Comparison of ENCODE assay signal across 18 cellular contexts in the genomic region with DNA sequence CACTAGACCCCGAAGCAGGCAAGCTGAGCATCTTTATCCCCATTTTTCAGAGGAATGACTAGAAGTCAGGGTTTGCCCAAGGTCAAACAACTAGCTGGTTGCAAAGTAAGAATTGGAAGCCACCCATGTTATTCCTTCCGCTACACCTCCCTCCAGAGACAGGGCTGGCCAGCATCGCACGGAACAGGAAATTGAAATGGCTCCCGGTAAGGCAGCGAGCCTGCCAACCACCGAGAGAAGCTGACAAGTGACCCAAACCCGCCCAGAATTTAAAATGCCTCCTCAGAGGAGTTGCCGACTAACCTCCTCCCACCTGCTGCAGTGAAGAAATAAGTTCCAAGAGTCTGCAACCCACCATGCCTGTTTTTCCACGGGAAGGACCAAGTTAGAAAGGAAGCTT.
DNase-seq lines count a peak whose midpoint lies in the region; ATAC-seq and TF ChIP-seq lines count a peak whose summit lies in the region.
"Had no signal": no experiment of that assay in that cellular context is flagged by ENCODE, and none has a peak within 500 bp of the region (broad histone marks: within the 10 kb centered on the region; RNA-seq: fewer than 3 reads in every experiment).

No MANE protein-coding gene starts in this region.

- TF ChIP-seq EP300 in gastroesophageal sphincter (IDR thresholded peaks at IDR 0.05): no peak

- no peaks in the 10 kb centered on the region for H3K9me3 ChIP-seq in gastroesophageal sphincter
- H3K9me3 ChIP-seq: upper lobe of left lung had no signal

- POLR2A ChIA-PET in activated CD8-positive, alpha-beta T cell treated with anti-CD3 and anti-CD28 coated beads for 36 hours (lab: Charles Lee): interaction anchor here (0.6 kb wide), 1 partner anchor 14 kb away, joined by 3 read pairs; no protein-coding TSS in a partner anchor

- in situ Hi-C loops in G401 (cut with HindIII; ENCODE audit: low sequenced_read_pairs): no loop called here

- H3K27ac Mint-ChIP-seq in activated CD8-positive, alpha-beta T cell treated with anti-CD3 and anti-CD28 coated beads for 36 hours: no peak overlapping the region

- H3K36me3 Mint-ChIP-seq in activated CD8-positive, alpha-beta T cell treated with anti-CD3 and anti-CD28 coated beads for 36 hours (ENCODE audit: low read depth): peaks cover 8% of the 10 kb centered on the region

- H3K27me3 Mint-ChIP-seq in activated CD8-positive, alpha-beta T cell treated with anti-CD3 and anti-CD28 coated beads for 36 hours: no peaks in the 10 kb centered on the region

- no peak overlapping the region for H3K27ac ChIP-seq in gastroesophageal sphincter
- H3K27ac ChIP-seq: PC-9, SK-N-MC, upper lobe of left lung had no signal

- H3K4me1 Mint-ChIP-seq in activated CD8-positive, alpha-beta T cell treated with anti-CD3 and anti-CD28 coated beads for 36 hours (ENCODE audit: low read depth): peaks cover 33% of the 10 kb centered on the region

- no peaks in the 10 kb centered on the region for H3K4me1 ChIP-seq in gastroesophageal sphincter
- H3K4me1 ChIP-seq: upper lobe of left lung had no signal

- H3K36me3 ChIP-seq in gastroesophageal sphincter: no peaks in the 10 kb centered on the region
- H3K36me3 ChIP-seq: upper lobe of left lung had no signal

- no peaks in the 10 kb centered on the region for H3K9me3 Mint-ChIP-seq in activated CD8-positive, alpha-beta T cell treated with anti-CD3 and anti-CD28 coated beads for 36 hours
- H3K9me3 Mint-ChIP-seq: central memory CD8-positive, alpha-beta T cell had no signal

- H3K4me3 Mint-ChIP-seq in activated CD8-positive, alpha-beta T cell treated with anti-CD3 and anti-CD28 coated beads for 36 hours: peak overlapping the region; percentile 25
- H3K4me3 Mint-ChIP-seq: central memory CD8-positive, alpha-beta T cell had no signal

- CTCF ChIA-PET in activated CD8-positive, alpha-beta T cell treated with anti-CD3 and anti-CD28 coated beads for 36 hours (lab: Charles Lee): interaction anchor here (0.8 to 1.9 kb wide), 4 partner anchors 13 to 315 kb away, joined by 3 to 6 read pairs (median 4); no protein-coding TSS in a partner anchor

- DNase-seq in G401 (ENCODE audit: low spot score) (peak; percentile 97), pons (ENCODE audit: low spot score) (peak; percentile 14), amniotic stem cell (lab: John Stamatoyannopoulos, UW) (no peak), NCI-H2029 (lab: John Stamatoyannopoulos, UW) (no peak), putamen (ENCODE audit: low spot score) (no peak)
- peak; percentile 22 for DNase-seq in activated CD8-positive, alpha-beta T cell treated with anti-CD3 and anti-CD28 coated beads for 36 hours
- DNase-seq: activated CD4-positive, alpha-beta T cell treated with anti-CD3 and anti-CD28 coated beads, Interleukin-2, amount 50 U/mL, for 4 hours; foreskin melanocyte; NCI-H1436; NCI-H2171 treated with DMSO at 0.1 percent for 48 hours; NCI-H82; PC-9; stimulated activated naive CD4-positive, alpha-beta T cell; upper lobe of left lung had no signal

- intact Hi-C loops in activated CD8-positive, alpha-beta T cell treated with anti-CD3 and anti-CD28 coated beads for 36 hours (cut with micrococcal nuclease): no loop called here

- TF ChIP-seq POLR2A in gastroesophageal sphincter (IDR thresholded peaks at IDR 0.05): no peak

- no peak for TF ChIP-seq CTCF in activated CD8-positive, alpha-beta T cell treated with anti-CD3 and anti-CD28 coated beads for 36 hours (IDR thresholded peaks at IDR 0.05)
- TF ChIP-seq CTCF in gastroesophageal sphincter (IDR thresholded peaks at IDR 0.05): no peak

- peaks cover 22% of the 10 kb centered on the region for H3K27me3 ChIP-seq in gastroesophageal sphincter
- H3K27me3 ChIP-seq: upper lobe of left lung had no signal

- ATAC-seq in activated CD8-positive, alpha-beta T cell treated with anti-CD3 and anti-CD28 coated beads for 36 hours: no peak
- peak; percentile 36 for ATAC-seq in gastroesophageal sphincter
- ATAC-seq in GM18858 (IDR thresholded peaks at IDR 0.05; ENCODE audit: unreplicated experiment): no peak

- 40 to 48% methylated on average over 1 to 5 of the region's 10 CpGs for WGBS in gastroesophageal sphincter (ENCODE audit: low coverage in 1 of 2), 2 donors

- H3K4me3 ChIP-seq in gastroesophageal sphincter: no peak overlapping the region
- H3K4me3 ChIP-seq: PC-9, SK-N-MC, upper lobe of left lung had no signal

Comparison
In these comparisons a context has a peak if more than half of its experiments do, and no peak if none do; other contexts are left out.
1. DNase-seq: peak in G401 (single experiment), activated CD8-positive, alpha-beta T cell treated with anti-CD3 and anti-CD28 coated beads for 36 hours (single experiment) and pons (single experiment); none in amniotic stem cell (single experiment), NCI-H2029 (single experiment) and putamen (single experiment).